ENCODE assay signal across 8 cellular contexts in the genomic region with DNA sequence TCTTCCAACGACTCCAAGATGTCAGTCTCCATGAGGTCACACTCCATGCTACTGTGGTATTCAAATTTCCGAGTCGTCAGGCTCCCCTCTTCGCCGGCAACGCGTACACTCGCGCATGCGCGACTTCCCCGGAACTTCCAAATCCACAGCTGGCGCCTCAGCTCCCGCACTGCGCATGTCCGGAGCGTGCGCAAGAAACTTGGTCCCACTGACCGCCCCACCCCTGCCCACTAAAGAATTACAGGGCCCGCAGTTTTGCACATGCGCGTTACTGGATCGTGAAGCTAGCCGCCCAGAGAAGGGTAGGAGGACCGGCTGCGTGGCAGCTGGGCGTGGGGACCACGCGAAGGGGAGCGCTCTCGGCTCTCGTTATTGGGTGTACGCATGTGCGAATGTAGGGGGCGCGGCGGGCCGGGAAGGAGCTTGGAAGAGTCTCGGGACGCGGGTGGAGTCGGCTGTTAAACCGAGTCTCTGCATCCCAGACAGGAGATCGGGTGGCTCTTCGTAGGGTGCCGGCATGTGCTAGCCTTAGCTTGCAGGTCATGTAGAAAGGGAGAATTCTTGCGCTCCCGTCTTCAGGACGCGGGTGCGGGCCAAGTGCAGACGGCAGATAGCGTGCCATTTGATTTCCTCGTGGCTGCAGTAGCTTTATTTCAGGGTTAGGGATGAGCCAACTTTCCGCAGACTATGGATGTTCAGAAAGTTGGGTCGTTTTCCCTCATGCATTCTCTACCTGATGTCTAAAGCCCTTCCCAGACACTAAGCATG. TPM values are rescaled to one million over a fixed set of nuclear protein-coding genes. Genes with fewer than 3 reads are reported as not detected.
DNase-seq lines count a peak whose midpoint lies in the region; ATAC-seq, FAIRE-seq and TF ChIP-seq lines count a peak whose summit lies in the region.

A gene (minus strand): TSS at position 125 of the 768 bp plus-strand sequence. CDS start 78 bp downstream, at position 47.

- peak within 1 kb of the TSS; percentile 65 to 76 for H3K4me3 ChIP-seq in body of pancreas

- WGBS in body of pancreas, 2 donors, result 0% methylated on average over 33 to 56 of the region's 56 CpGs

- peak within 1 kb of the TSS; percentile 60 to 86 (median 83) for H3K27ac ChIP-seq in body of pancreas

- H3K9me3 ChIP-seq in body of pancreas, result no peaks in the 10 kb centered on the region

- TF ChIP-seq POLR2A in body of pancreas (IDR thresholded peaks at IDR 0.05), result peak in 2 of 3 donors; percentile 68 to 75

- H3K27me3 ChIP-seq in body of pancreas, result no peaks in the 10 kb centered on the region

- no peaks in the 10 kb centered on the region for H3K36me3 ChIP-seq in body of pancreas (replicated peaks in 1 of 2; ENCODE audit: insufficient read depth in 1 of 2, low read depth in 2 of 2)

- DNase-seq in A172 (ENCODE audit: low spot score) (peak; percentile 99), NCI-H2107 treated with DMSO at 0.1 percent for 48 hours (lab: John Stamatoyannopoulos, UW; ENCODE audit: unreplicated experiment) (peak; percentile 97), body of pancreas (peak; percentile 99 to 100 (median 99)), iPS DF 19.7 (ENCODE audit: low read depth, low spot score) (peak; percentile 76), sciatic nerve (ENCODE audit: low spot score) (peak; percentile 99)

- intact Hi-C loops in body of pancreas (cut with DNase I) (loop anchor here (10.0 kb wide), 1 partner anchor 115 kb away; no protein-coding TSS in a partner anchor), sciatic nerve (cut with DNase I) (no loop called here)

- peaks cover 18% of the 10 kb centered on the region for H3K4me1 ChIP-seq in body of pancreas

- peak; percentile 96 for FAIRE-seq in TTC549 (lab: Jason Lieb, UNC)

- peak; percentile 85 for ATAC-seq in GM18520 (IDR thresholded peaks at IDR 0.05; ENCODE audit: unreplicated experiment)
- peak; percentile 85 for ATAC-seq in HG03064 (IDR thresholded peaks at IDR 0.05; ENCODE audit: low read depth, unreplicated experiment)
- ATAC-seq in body of pancreas, result peak; percentile 99
- ATAC-seq in sciatic nerve, result peak; percentile 99

- TF ChIP-seq CTCF in body of pancreas (IDR thresholded peaks at IDR 0.05), result peak in 4 of 7 experiments; percentile 21 to 29 (median 24)

RNA-seq across cellular contexts. Expression of the gene that starts here (rescaled TPM):
- total RNA-seq in A172 (2014; rRNA removed; shearing (Covaris generic)), result 34.5 and 43.3 TPM in 2 replicates
- 10 to 100 TPM; 20.1 to 97.3 TPM for total RNA-seq in body of pancreas
- total RNA-seq in sciatic nerve, result 48.1 TPM

Comparison
In these comparisons a context has a peak if more than half of its experiments do, and no peak if none do; other contexts are left out.
1. Peak in every context shown above with its lines: DNase-seq, ATAC-seq, H3K4me3 ChIP-seq and H3K27ac ChIP-seq.